Comparison of ENCODE assay signal across 14 cellular contexts in the genomic region with DNA sequence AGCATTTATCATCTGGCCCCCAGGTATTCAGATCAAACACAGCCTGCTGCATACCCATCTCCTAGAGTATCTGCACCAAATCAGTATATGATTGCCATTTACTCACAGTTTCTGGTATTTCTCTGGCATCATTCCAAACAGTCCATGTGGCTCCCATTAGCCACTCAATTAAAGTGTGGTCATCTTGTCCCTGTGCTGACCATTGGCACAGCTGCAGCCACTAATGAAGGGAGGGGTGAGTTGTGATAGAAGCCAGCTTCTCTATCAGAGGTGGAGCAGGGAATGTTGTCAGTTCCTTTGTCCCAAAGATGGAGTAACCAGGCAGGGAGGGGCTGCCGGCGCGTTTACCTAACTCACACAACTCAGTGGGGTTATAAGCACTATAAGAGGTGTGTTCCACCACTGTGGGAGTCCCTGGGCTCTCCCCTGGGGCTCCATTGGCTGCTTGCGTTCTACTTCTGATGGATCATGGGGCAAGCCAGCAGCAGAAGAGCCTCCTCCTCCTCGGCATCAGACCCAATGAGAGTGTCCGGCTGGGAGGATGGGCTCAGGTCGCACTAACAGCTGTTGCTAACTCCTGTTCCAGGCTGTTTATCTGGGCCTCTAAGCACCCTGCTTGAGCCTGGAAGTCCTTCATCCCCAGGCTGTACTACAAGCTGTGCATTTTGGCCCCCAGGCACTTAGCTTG.
A peak's percentile ranks its signal among the peaks of the same experiment; 100 is the strongest.
DNase-seq lines count a peak whose midpoint lies in the region; ATAC-seq, FAIRE-seq and TF ChIP-seq lines count a peak whose summit lies in the region.
"Had no signal": no experiment of that assay in that cellular context is flagged by ENCODE, and none has a peak within 500 bp of the region (broad histone marks: within the 10 kb centered on the region; RNA-seq: fewer than 3 reads in every experiment).

No MANE protein-coding gene starts in this region.

- CTCF ChIA-PET in PC-3 (lab: Charles Lee), result interaction anchor here (0.6 to 1.1 kb wide), 2 partner anchors 26 to 271 kb away, joined by 3 to 5 read pairs; no protein-coding TSS in a partner anchor

- H3K27me3 ChIP-seq in PC-3 (ENCODE audit: low read length) (no peaks in the 10 kb centered on the region), keratinocyte (ENCODE audit: control insufficient read depth, extremely low read depth, insufficient read depth, low read length) (no peaks in the 10 kb centered on the region), transverse colon (no peaks in the 10 kb centered on the region)
- H3K27me3 ChIP-seq: pancreas had no signal

- WGBS in transverse colon (ENCODE audit: low coverage in 1 of 2), 2 donors, result 75% methylated on average over 7 of the region's 7 CpGs; no CpG with 5 or more reads in 1 of the 2 donors

- H3K4me3 ChIP-seq in PC-3 (ENCODE audit: low read length), result no peak overlapping the region
- no peak overlapping the region for H3K4me3 ChIP-seq in coronary artery
- no peak overlapping the region for H3K4me3 ChIP-seq in keratinocyte (ENCODE audit: control insufficient read depth in 2 of 3, extremely low read depth in 1 of 3, insufficient read depth in 2 of 3, low read depth in 1 of 3, low read length in 3 of 3)
- no peak overlapping the region for H3K4me3 ChIP-seq in transverse colon
- H3K4me3 ChIP-seq: pancreas had no signal

- TF ChIP-seq CTCF in PC-3 (conservative IDR thresholded peaks at IDR 0.05; ENCODE audit: low read depth, low read length) (no peak), coronary artery (IDR thresholded peaks at IDR 0.05) (no peak), keratinocyte (optimal IDR thresholded peaks at IDR 0.05 in 1 of 3, IDR thresholded peaks at IDR 0.05 in 1 of 3, conservative IDR thresholded peaks at IDR 0.05 in 1 of 3; ENCODE audit: extremely low read depth in 1 of 3, insufficient read depth in 2 of 3, low read length in 3 of 3) (no peak), transverse colon (IDR thresholded peaks at IDR 0.05) (no peak)

- H3K9me1 ChIP-seq in keratinocyte (ENCODE audit: control insufficient read depth, extremely low read depth, insufficient read depth, low read length), result no peaks in the 10 kb centered on the region

- TF ChIP-seq POLR2A in transverse colon (IDR thresholded peaks at IDR 0.05), result no peak

- in situ Hi-C loops in transverse colon (cut with MboI; ENCODE audit: low pct_ligation_motif_present in 1 of 4, low pct_unique_long_range_greater_than_20kb in 1 of 4, low sequenced_read_pairs in 3 of 4), result no loop called here

- H3K4me1 ChIP-seq in PC-3 (ENCODE audit: insufficient read depth, low read length) (peaks cover 34% of the 10 kb centered on the region), keratinocyte (ENCODE audit: control insufficient read depth, extremely low read depth, insufficient read depth, low read length) (peaks cover 22% of the 10 kb centered on the region), transverse colon (peaks cover 0 to 14% (median 3%) of the 10 kb centered on the region in 4 donors)

- dilution Hi-C loops in keratinocyte (cut with MboI; ENCODE audit: extremely low pct_ligation_motif_present, low sequenced_read_pairs), result no loop called here

- POLR2A ChIA-PET in PC-3 (lab: Charles Lee; ENCODE audit: unreplicated experiment), result interaction anchor here (1.1 kb wide), 1 partner anchor 214 kb away, joined by 3 read pairs; no protein-coding TSS in a partner anchor

- no peak for FAIRE-seq in keratinocyte (lab: Jason Lieb, UNC)
- FAIRE-seq: G401.6, pancreas had no signal

- no peaks in the 10 kb centered on the region for H3K9me2 ChIP-seq in PC-3 (replicated peaks; ENCODE audit: low read length)

- no peaks in the 10 kb centered on the region for H3K36me3 ChIP-seq in PC-3 (ENCODE audit: low read depth, low read length)
- no peaks in the 10 kb centered on the region for H3K36me3 ChIP-seq in keratinocyte (ENCODE audit: control insufficient read depth in 2 of 2, extremely low read depth in 1 of 2, insufficient read depth in 2 of 2, low read length in 2 of 2)
- H3K36me3 ChIP-seq in transverse colon, result no peaks in the 10 kb centered on the region
- H3K36me3 ChIP-seq: pancreas had no signal

- H2AFZ ChIP-seq in PC-3 (ENCODE audit: low read length) (no peak overlapping the region), keratinocyte (ENCODE audit: control insufficient read depth, low read length) (no peak overlapping the region)

- peak overlapping the region; percentile 81 for H3K27ac ChIP-seq in PC-3 (ENCODE audit: low read length)
- peak overlapping the region; percentile 27 to 77 for H3K27ac ChIP-seq in coronary artery
- no peak overlapping the region for H3K27ac ChIP-seq in keratinocyte (ENCODE audit: control insufficient read depth, insufficient read depth, low read length)
- H3K27ac ChIP-seq in transverse colon, result peak overlapping the region; percentile 37 to 76 (median 54)

- H3K9me3 ChIP-seq in PC-3 (ENCODE audit: low read length), result no peaks in the 10 kb centered on the region
- no peaks in the 10 kb centered on the region for H3K9me3 ChIP-seq in keratinocyte (ENCODE audit: control insufficient read depth, low read depth, low read length)
- H3K9me3 ChIP-seq in transverse colon, result no peaks in the 10 kb centered on the region
- H3K9me3 ChIP-seq: pancreas had no signal

- H3F3A ChIP-seq in PC-3 (ENCODE audit: low read length, unreplicated experiment), result no peaks in the 10 kb centered on the region

- H3K9ac ChIP-seq in PC-3 (ENCODE audit: low read length), result peak overlapping the region; percentile 52
- no peak overlapping the region for H3K9ac ChIP-seq in keratinocyte (ENCODE audit: control insufficient read depth, extremely low read depth, insufficient read depth, low read length)

- intact Hi-C loops in PC-3 (cut with micrococcal nuclease), result no loop called here
- intact Hi-C loops in transverse colon (cut with DNase I; ENCODE audit: low total_unique reads), result no loop called here

- no peak for TF ChIP-seq EP300 in transverse colon (IDR thresholded peaks at IDR 0.05; ENCODE audit: low read depth)

- H4K20me1 ChIP-seq in PC-3 (ENCODE audit: low read length) (no peaks in the 10 kb centered on the region), keratinocyte (ENCODE audit: control insufficient read depth, extremely low read depth, insufficient read depth, low read length) (no peaks in the 10 kb centered on the region)

- no peak for ATAC-seq in PC-3
- ATAC-seq in HG02610 (IDR thresholded peaks at IDR 0.05; ENCODE audit: unreplicated experiment), result no peak

- no peaks in the 10 kb centered on the region for H3K79me2 ChIP-seq in PC-3 (ENCODE audit: low read length)
- H3K79me2 ChIP-seq in keratinocyte (ENCODE audit: control insufficient read depth, insufficient read depth, low read length), result no peaks in the 10 kb centered on the region

- H3K4me2 ChIP-seq in PC-3 (ENCODE audit: low read length), result peak overlapping the region; percentile 57
- H3K4me2 ChIP-seq in keratinocyte (ENCODE audit: control insufficient read depth, extremely low read depth, insufficient read depth, low read depth, low read length), result peak overlapping the region; percentile 53

- DNase-seq in PC-3, result no peak
- DNase-seq in coronary artery (ENCODE audit: low spot score), result no peak
- DNase-seq in keratinocyte (ENCODE audit: low read depth, low spot score), result no peak
- no peak for DNase-seq in transverse colon
- no peak for DNase-seq in mucosa of gallbladder (ENCODE audit: low spot score)
- no peak for DNase-seq in COLO829 (ENCODE audit: low spot score)
- DNase-seq: activated CD4-positive, alpha-beta T cell treated with anti-CD3 and anti-CD28 coated beads for 1 hour; activated naive CD8-positive, alpha-beta T cell treated with anti-CD3 and anti-CD28 coated beads, Interleukin-2, amount 10 ng/mL, durations not matched to agents 7 days and 5 days; activated T-cell treated with anti-CD3 and anti-CD28 coated beads, Interleukin-2, amount 50 U/mL, for 1 hour; NCI-H2081 treated with DMSO at 0.1 percent for 48 hours; NK-92 treated with Interleukin-12 subunit alpha and Interleukin-12 subunit beta, amount 100 ng/mL, for 24 hours had no signal

- no TSS peak for BruUV-seq in PC-3 (replicated peaks; lab: Mats Ljungman, UMichigan)
